26 cellular contexts compared by ENCODE assay signal in genomic region chr18:46360102-46360699, GRCh38.
"Had no signal": no experiment of that assay in that cellular context is flagged by ENCODE, and none has a peak within 500 bp of the region (broad histone marks: within the 10 kb centered on the region; RNA-seq: fewer than 3 reads in every experiment).

No MANE protein-coding gene starts in this region.

- H3K36me3 Mint-ChIP-seq: activated naive CD8-positive, alpha-beta T cell treated with anti-CD3 and anti-CD28 coated beads, Interleukin-2, amount 10 ng/mL, durations not matched to agents 7 days and 5 days had no signal

- H3K4me1 Mint-ChIP-seq: activated CD4-positive, alpha-beta memory T cell treated with anti-CD3 and anti-CD28 coated beads, Interleukin-2, amount 10 ng/mL, durations not matched to agents 7 days and 5 days; activated naive CD8-positive, alpha-beta T cell treated with anti-CD3 and anti-CD28 coated beads, Interleukin-2, amount 10 ng/mL, durations not matched to agents 7 days and 5 days; activated T-helper 17 cell treated with anti-CD3 and anti-CD28 coated beads, Interleukin-2, amount 50 U/mL, for 72 hours had no signal

- H3K4me3 Mint-ChIP-seq: activated CD4-positive, alpha-beta memory T cell treated with anti-CD3 and anti-CD28 coated beads, Interleukin-2, amount 10 ng/mL, durations not matched to agents 7 days and 5 days; activated naive CD8-positive, alpha-beta T cell treated with anti-CD3 and anti-CD28 coated beads, Interleukin-2, amount 10 ng/mL, durations not matched to agents 7 days and 5 days; activated T-helper 17 cell treated with anti-CD3 and anti-CD28 coated beads, Interleukin-2, amount 50 U/mL, for 72 hours had no signal

- H3K27me3 Mint-ChIP-seq: activated CD4-positive, alpha-beta memory T cell treated with anti-CD3 and anti-CD28 coated beads, Interleukin-2, amount 10 ng/mL, durations not matched to agents 7 days and 5 days; activated naive CD8-positive, alpha-beta T cell treated with anti-CD3 and anti-CD28 coated beads, Interleukin-2, amount 10 ng/mL, durations not matched to agents 7 days and 5 days; activated T-helper 17 cell treated with anti-CD3 and anti-CD28 coated beads, Interleukin-2, amount 50 U/mL, for 72 hours had no signal

- H3K36me3 ChIP-seq: adrenal gland, breast epithelium, Peyer's patch had no signal

- H3K4me1 ChIP-seq: adrenal gland, breast epithelium, Peyer's patch had no signal

- H3K27ac Mint-ChIP-seq: activated CD4-positive, alpha-beta memory T cell treated with anti-CD3 and anti-CD28 coated beads, Interleukin-2, amount 10 ng/mL, durations not matched to agents 7 days and 5 days; activated naive CD8-positive, alpha-beta T cell treated with anti-CD3 and anti-CD28 coated beads, Interleukin-2, amount 10 ng/mL, durations not matched to agents 7 days and 5 days; activated T-helper 17 cell treated with anti-CD3 and anti-CD28 coated beads, Interleukin-2, amount 50 U/mL, for 72 hours; IgD-negative memory B cell had no signal

- ATAC-seq: activated T-helper 17 cell treated with anti-CD3 and anti-CD28 coated beads, Interleukin-2, amount 50 U/mL, for 72 hours had no signal

- H3K4me3 ChIP-seq: adrenal gland, breast epithelium, Peyer's patch had no signal

- H3K9me3 ChIP-seq: adrenal gland, Peyer's patch had no signal

- H3K27me3 ChIP-seq: adrenal gland, breast epithelium, Peyer's patch had no signal

- H3K4me2 ChIP-seq: KMS-11 had no signal

- H3K27ac ChIP-seq: adrenal gland, breast epithelium, KMS-11, Peyer's patch had no signal

- DNase-seq: activated CD4-positive, alpha-beta memory T cell treated with anti-CD3 and anti-CD28 coated beads, Interleukin-2, amount 10 ng/mL, durations not matched to agents 7 days and 5 days; activated CD4-positive, alpha-beta T cell treated with anti-CD3 and anti-CD28 coated beads, Interleukin-2, amount 50 U/mL, for 1 hour; activated CD4-positive, CD25-positive, alpha-beta regulatory T cell; activated gamma-delta T cell treated with Interleukin-2 at 50 U/mL for 16 hours; activated naive CD4-positive, alpha-beta T cell treated with anti-CD3 and anti-CD28 coated beads, Interleukin-2, amount 50 U/mL, for 16 hours; activated naive CD8-positive, alpha-beta T cell treated with anti-CD3 and anti-CD28 coated beads, Interleukin-2, amount 10 ng/mL, durations not matched to agents 7 days and 5 days; activated T-cell treated with anti-CD3 and anti-CD28 coated beads for 4 hours; activated T-cell treated with anti-CD3 and anti-CD28 coated beads, Interleukin-2, amount 50 U/mL, for 48 hours; adrenal gland; anterior cingulate cortex; caudate nucleus; NCI-H1092 treated with DMSO at 0.1 percent for 48 hours; NCI-H1417 treated with DMSO at 0.1 percent for 48 hours; NCI-H1694; NCI-H2029; NCI-H2107; NCI-H510A treated with DMSO at 0.1 percent for 48 hours; NCI-H69; Peyer's patch; SIG-M5; T-helper 2 cell; T1000 had no signal

- H3K9me3 Mint-ChIP-seq: activated CD4-positive, alpha-beta memory T cell treated with anti-CD3 and anti-CD28 coated beads, Interleukin-2, amount 10 ng/mL, durations not matched to agents 7 days and 5 days; activated naive CD8-positive, alpha-beta T cell treated with anti-CD3 and anti-CD28 coated beads, Interleukin-2, amount 10 ng/mL, durations not matched to agents 7 days and 5 days; activated T-helper 17 cell treated with anti-CD3 and anti-CD28 coated beads, Interleukin-2, amount 50 U/mL, for 72 hours had no signal

- H3K9ac ChIP-seq: KMS-11 had no signal
